ENCODE assay signal across 11 cellular contexts in genomic region chr1:30756206-30756544, GRCh38. TPM values are rescaled to one million over a fixed set of nuclear protein-coding genes. Genes with fewer than 3 reads are reported as not detected.
DNase-seq lines count a peak whose midpoint lies in the region; ATAC-seq and TF ChIP-seq lines count a peak whose summit lies in the region.
"Had no signal": no experiment of that assay in that cellular context is flagged by ENCODE, and none has a peak within 500 bp of the region (broad histone marks: within the 10 kb centered on the region; RNA-seq: fewer than 3 reads in every experiment).

No MANE protein-coding gene starts in this region.

- H3K4me1 Mint-ChIP-seq in activated T-cell treated with anti-CD3 and anti-CD28 coated beads, Interleukin-2, amount 50 U/mL, for 72 hours (ENCODE audit: low read depth), result peaks cover 98% of the 10 kb centered on the region
- H3K4me1 Mint-ChIP-seq in activated CD4-positive, alpha-beta memory T cell treated with anti-CD3 and anti-CD28 coated beads for 36 hours (ENCODE audit: low read depth), result peaks cover 87% of the 10 kb centered on the region

- no peaks in the 10 kb centered on the region for H3K27me3 Mint-ChIP-seq in activated T-cell treated with anti-CD3 and anti-CD28 coated beads, Interleukin-2, amount 50 U/mL, for 72 hours (ENCODE audit: low read depth)
- H3K27me3 Mint-ChIP-seq in activated CD4-positive, alpha-beta memory T cell treated with anti-CD3 and anti-CD28 coated beads for 36 hours, result no peaks in the 10 kb centered on the region

- TF ChIP-seq POLR2A in right lobe of liver (IDR thresholded peaks at IDR 0.05), result no peak

- peaks cover 0 to 7% (median 0%) of the 10 kb centered on the region in 4 donors for H3K4me1 ChIP-seq in right lobe of liver

- H3K27ac Mint-ChIP-seq in activated T-cell treated with anti-CD3 and anti-CD28 coated beads, Interleukin-2, amount 50 U/mL, for 72 hours, result peak overlapping the region; percentile 96
- peak overlapping the region; percentile 99 for H3K27ac Mint-ChIP-seq in activated CD4-positive, alpha-beta memory T cell treated with anti-CD3 and anti-CD28 coated beads for 36 hours
- H3K27ac Mint-ChIP-seq: nephron progenitor cell had no signal

- CTCF ChIA-PET in activated CD4-positive, alpha-beta memory T cell treated with anti-CD3 and anti-CD28 coated beads for 36 hours (lab: Charles Lee), result interaction anchor here (6.8 to 11.0 kb wide), 3 partner anchors 12 to 37 kb away, joined by 65 to 123 read pairs (median 76); no protein-coding TSS in a partner anchor

- peak in 1 of 2 donors; percentile 3 for ATAC-seq in activated T-cell treated with anti-CD3 and anti-CD28 coated beads, Interleukin-2, amount 50 U/mL, for 72 hours (replicated peaks in 1 of 2)
- ATAC-seq in right lobe of liver (no peak), HG02678 (IDR thresholded peaks at IDR 0.05; ENCODE audit: unreplicated experiment) (no peak)

- no peak for TF ChIP-seq CTCF in right lobe of liver (IDR thresholded peaks at IDR 0.05)

- H3K9me3 ChIP-seq in right lobe of liver, result no peaks in the 10 kb centered on the region
- H3K9me3 ChIP-seq: gastrocnemius medialis had no signal

- intact Hi-C loops in activated CD4-positive, alpha-beta memory T cell treated with anti-CD3 and anti-CD28 coated beads for 36 hours (cut with micrococcal nuclease), result loop anchor here (1.0 to 10.0 kb wide), 4 partner anchors 13 to 1179 kb away; partner anchors contain the start of gene PTP4A2
- intact Hi-C loops in right lobe of liver (cut with DNase I), result no loop called here

- no CpG with 5 or more reads among the region's 4 CpGs for WGBS in right lobe of liver (ENCODE audit: insufficient coverage, low coverage, low lambda C conversion rate, missing lambda C conversion rate)

- no peaks in the 10 kb centered on the region for H3K9me3 Mint-ChIP-seq in activated T-cell treated with anti-CD3 and anti-CD28 coated beads, Interleukin-2, amount 50 U/mL, for 72 hours
- H3K9me3 Mint-ChIP-seq in activated CD4-positive, alpha-beta memory T cell treated with anti-CD3 and anti-CD28 coated beads for 36 hours, result no peaks in the 10 kb centered on the region
- H3K9me3 Mint-ChIP-seq: nephron progenitor cell had no signal

- peak overlapping the region; percentile 18 to 46 (median 33) for H3K4me3 ChIP-seq in right lobe of liver

- peak overlapping the region; percentile 92 to 99 for H3K4me3 Mint-ChIP-seq in activated T-cell treated with anti-CD3 and anti-CD28 coated beads, Interleukin-2, amount 50 U/mL, for 72 hours
- H3K4me3 Mint-ChIP-seq in activated CD4-positive, alpha-beta memory T cell treated with anti-CD3 and anti-CD28 coated beads for 36 hours, result peak overlapping the region; percentile 98
- H3K4me3 Mint-ChIP-seq: brain, nephron progenitor cell had no signal

- POLR2A ChIA-PET in activated CD4-positive, alpha-beta memory T cell treated with anti-CD3 and anti-CD28 coated beads for 36 hours (lab: Charles Lee), result interaction anchor here (1.4 to 5.7 kb wide), 4 partner anchors 7 to 37 kb away, joined by 4 to 75 read pairs (median 24); no protein-coding TSS in a partner anchor

- H3K27me3 ChIP-seq in right lobe of liver, result no peaks in the 10 kb centered on the region
- H3K27me3 ChIP-seq: gastrocnemius medialis had no signal

- H3K36me3 Mint-ChIP-seq in activated T-cell treated with anti-CD3 and anti-CD28 coated beads, Interleukin-2, amount 50 U/mL, for 72 hours (ENCODE audit: insufficient read depth in 2 of 2), result peaks cover 2 to 12% of the 10 kb centered on the region in 2 donors
- peaks cover 17% of the 10 kb centered on the region for H3K36me3 Mint-ChIP-seq in activated CD4-positive, alpha-beta memory T cell treated with anti-CD3 and anti-CD28 coated beads for 36 hours
- H3K36me3 Mint-ChIP-seq: brain had no signal

- H3K36me3 ChIP-seq in right lobe of liver, result no peaks in the 10 kb centered on the region
- H3K36me3 ChIP-seq: gastrocnemius medialis had no signal

- DNase-seq in activated T-cell treated with anti-CD3 and anti-CD28 coated beads, Interleukin-2, amount 50 U/mL, for 72 hours, result no peak
- no peak for DNase-seq in activated T-cell treated with anti-CD3 and anti-CD28 coated beads, Interleukin-2, amount 50 U/mL, for 1 hour
- no peak for DNase-seq in activated CD4-positive, alpha-beta memory T cell treated with anti-CD3 and anti-CD28 coated beads for 36 hours
- DNase-seq in right lobe of liver (no peak), SIG-M5 treated with dmso at 0.1 percent for 504 hours (lab: John Stamatoyannopoulos, UW; ENCODE audit: unreplicated experiment) (no peak), NCI-H1048 (lab: John Stamatoyannopoulos, UW) (no peak)
- DNase-seq: nephron progenitor cell had no signal

- H3K27ac ChIP-seq in right lobe of liver (peak overlapping the region; percentile 36 to 51 (median 43)), temporal lobe (ENCODE audit: low read depth, low read length) (peak overlapping the region; percentile 45)

RNA-seq across cellular contexts. Expression of gene LAPTM5, which starts 1.4 kb away (rescaled TPM):
- 100 to 1,000 TPM; 220 to 281 TPM for total RNA-seq in activated T-cell treated with anti-CD3 and anti-CD28 coated beads, Interleukin-2, amount 50 U/mL, for 72 hours
- 100 to 1,000 TPM; 190 to 196 TPM for total RNA-seq in activated CD4-positive, alpha-beta memory T cell treated with anti-CD3 and anti-CD28 coated beads for 36 hours
- total RNA-seq in right lobe of liver (10 to 100 TPM; 21.2 to 81.0 (median 29.8) TPM), temporal lobe (3.9 TPM)

RNA-seq across cellular contexts. Expression of gene MATN1, which starts 32.8 kb away (rescaled TPM):
- 1 to 10 TPM; 1.0 to 1.2 TPM for total RNA-seq in activated T-cell treated with anti-CD3 and anti-CD28 coated beads, Interleukin-2, amount 50 U/mL, for 72 hours
- under 1 TPM in 1 of 2 experiments, not detected in 1; 0.34 TPM for total RNA-seq in activated CD4-positive, alpha-beta memory T cell treated with anti-CD3 and anti-CD28 coated beads for 36 hours
- not detected for total RNA-seq in right lobe of liver
- total RNA-seq in temporal lobe, result under 0.01 TPM
- total RNA-seq: gastrocnemius medialis had no signal
